Comparison of ENCODE assay signal across 8 cellular contexts in genomic region chr7:44018857-44019807, GRCh38. TPM values are rescaled to one million over a fixed set of nuclear protein-coding genes. Genes with fewer than 3 reads are reported as not detected.
DNase-seq lines count a peak whose midpoint lies in the region; ATAC-seq and TF ChIP-seq lines count a peak whose summit lies in the region.
"Not testable (repeated sequence)": the region's sequence is repeated elsewhere in the genome, so short reads cannot be mapped to it uniquely, and the experiment has no call there.

No MANE protein-coding gene starts in this region.

- H3K27ac Mint-ChIP-seq in endodermal cell (peak overlapping the region; percentile 91), mesothelial cell of epicardium (peak overlapping the region; percentile 91)

- not testable (repeated sequence) for H3K4me1 Mint-ChIP-seq in endodermal cell, mesothelial cell of epicardium

- not testable (repeated sequence) for H3K9me3 ChIP-seq in endodermal cell (ENCODE audit: control insufficient read depth, low read length)

- H3K4me1 ChIP-seq in endodermal cell (ENCODE audit: control insufficient read depth, insufficient read depth, low read length) = not testable (repeated sequence)

- peak; percentile 95 for ATAC-seq in GM21423 (IDR thresholded peaks at IDR 0.05; ENCODE audit: unreplicated experiment)

- H3K36me3 ChIP-seq in endodermal cell (ENCODE audit: control insufficient read depth, insufficient read depth, low read length) = not testable (repeated sequence)

- H3K9me3 Mint-ChIP-seq in endodermal cell, mesothelial cell of epicardium: not testable (repeated sequence)

- WGBS in endodermal cell (ENCODE audit: insufficient coverage in 1 of 2, insufficient read length in 1 of 2), 2 experiments = 1 to 2% methylated on average over 9 to 58 of the region's 63 CpGs

- TF ChIP-seq CTCF in endodermal cell (conservative IDR thresholded peaks at IDR 0.05) (peak; percentile 82), mesothelial cell of epicardium (IDR thresholded peaks at IDR 0.05; ENCODE audit: unreplicated experiment) (peak; percentile 46)

- H3K4me3 Mint-ChIP-seq in endodermal cell (peak overlapping the region; percentile 89), mesothelial cell of epicardium (peak overlapping the region; percentile 88)

- H3K27ac ChIP-seq in endodermal cell (ENCODE audit: low read depth, low read length) = peak overlapping the region; percentile 66

- DNase-seq in DMS 273 (lab: John Stamatoyannopoulos, UW; ENCODE audit: unreplicated experiment) = peak; percentile 100
- peak in 75 of 76 experiments; percentile 48 to 99 (median 96) for DNase-seq in HUDEP-2 (lab: John Stamatoyannopoulos, UW; ENCODE audit: unreplicated experiment in 76 of 76)
- peak; percentile 87 for DNase-seq in NOMO-1 treated with DMSO at 0.1 percent for 48 hours (lab: John Stamatoyannopoulos, UW; ENCODE audit: unreplicated experiment)
- DNase-seq in activated CD8-positive, alpha-beta memory T cell treated with anti-CD3 and anti-CD28 coated beads, Interleukin-2, amount 50 U/mL, for 1 hour (ENCODE audit: extremely low read depth) = peak; percentile 96
- DNase-seq in endodermal cell = peak; percentile 98
- peak; percentile 96 to 98 for DNase-seq in mesothelial cell of epicardium (ENCODE audit: low spot score in 2 of 2, unreplicated experiment in 2 of 2)
- DNase-seq in stimulated activated CD8-positive, alpha-beta memory T cell treated with anti-CD3 and anti-CD28 coated beads, Interleukin-15, amount 100 ng/mL, for 24 hours (ENCODE audit: low read depth) = peak; percentile 96

- H3K9ac ChIP-seq in endodermal cell (ENCODE audit: extremely low read depth, low read length, poor library complexity, severe bottlenecking) = peak overlapping the region; percentile 72

- peak overlapping the region; percentile 84 for H3K4me3 ChIP-seq in endodermal cell (ENCODE audit: low read length)

- H3K36me3 Mint-ChIP-seq in endodermal cell (ENCODE audit: low read depth); mesothelial cell of epicardium: not testable (repeated sequence)

- H3K27me3 Mint-ChIP-seq in endodermal cell (ENCODE audit: insufficient read depth); mesothelial cell of epicardium (ENCODE audit: low read depth): not testable (repeated sequence)

- not testable (repeated sequence) for H3K27me3 ChIP-seq in endodermal cell (ENCODE audit: control insufficient read depth, insufficient read depth, low read length, poor library complexity, severe bottlenecking)

RNA-seq across cellular contexts. Expression of gene SPDYE1, which starts 21.4 kb away (rescaled TPM):
- under 1 TPM in 1 of 2 donors, not detected in 1; 0.15 TPM for total RNA-seq in endodermal cell
- polyA plus RNA-seq in endodermal cell (2013, experiment 1 of 2) = not detected
- polyA plus RNA-seq in endodermal cell (2013, experiment 2 of 2) = not detected
- total RNA-seq in mesothelial cell of epicardium = not detected in 3 replicates

RNA-seq across cellular contexts. Expression of gene DBNL, which starts 25.4 kb away (rescaled TPM):
- total RNA-seq in endodermal cell = 10 to 100 TPM; 47.0 to 50.9 TPM
- 49.2 TPM for polyA plus RNA-seq in endodermal cell (2013, experiment 1 of 2)
- 46.7 TPM for polyA plus RNA-seq in endodermal cell (2013, experiment 2 of 2)
- 62.6 to 70.9 TPM (median 64.5 TPM) in 3 replicates for total RNA-seq in mesothelial cell of epicardium

RNA-seq across cellular contexts. Expression of gene PGAM2, which starts 46.2 kb away (rescaled TPM):
- total RNA-seq in endodermal cell (1 to 10 TPM; 1.2 to 1.3 TPM), mesothelial cell of epicardium (0.99 to 1.7 TPM (median 1.2 TPM) in 3 replicates)
- 4.3 TPM for polyA plus RNA-seq in endodermal cell (2013, experiment 1 of 2)
- polyA plus RNA-seq in endodermal cell (2013, experiment 2 of 2) = 4.4 TPM

Comparison
In these comparisons a context has a peak if more than half of its experiments do, and no peak if none do; other contexts are left out.
1. Peak in every context shown above with its lines: DNase-seq, ATAC-seq, H3K4me3 ChIP-seq and H3K27ac ChIP-seq.